In genomic region chr4:7133818-7134650, GRCh38 we compare ENCODE assay signal across 1 cellular context. TPM values are rescaled to one million over a fixed set of nuclear protein-coding genes. Genes with fewer than 3 reads are reported as not detected.
"Had no signal": no experiment of that assay in that cellular context is flagged by ENCODE, and none has a peak within 500 bp of the region (broad histone marks: within the 10 kb centered on the region; RNA-seq: fewer than 3 reads in every experiment).

No MANE protein-coding gene starts in this region.

RNA-seq across cellular contexts. Expression of gene SORCS2, which starts 58.3 kb away (rescaled TPM):
- polyA plus RNA-seq: naive thymus-derived CD4-positive, alpha-beta T cell had no signal
